2 cellular contexts compared by ENCODE assay signal in genomic region chr14:92926180-92926845, GRCh38.
TF ChIP-seq lines count a peak whose summit lies in the region.

No MANE protein-coding gene starts in this region.

TF ChIP-seq in SK-N-SH, 30 proteins besides CTCF, POLR2A, EP300 and RAD21 (continued from another document):
- no peak for TF ChIP-seq IRF3 (IDR thresholded peaks at IDR 0.05; ENCODE audit: low read depth, low read length)

TF ChIP-seq in SK-N-SH treated with all-trans-retinoic acid at 6 μM for 48 hours, 23 proteins besides CTCF, POLR2A, EP300 and RAD21 (continued from another document):
- TF ChIP-seq TSHZ2 (CRISPR knock-in tag; IDR thresholded peaks at IDR 0.05): no peak
- TF ChIP-seq CSDC2 (CRISPR knock-in tag; IDR thresholded peaks at IDR 0.05): no peak
- no peak for TF ChIP-seq POU6F1 (CRISPR knock-in tag; IDR thresholded peaks at IDR 0.05; ENCODE audit: borderline replicate concordance, low read depth)
- no peak for TF ChIP-seq TOX (CRISPR knock-in tag; IDR thresholded peaks at IDR 0.05; ENCODE audit: borderline replicate concordance)
- no peak for TF ChIP-seq ARNTL (CRISPR knock-in tag; IDR thresholded peaks at IDR 0.05; ENCODE audit: borderline replicate concordance, low read depth)
- no peak for TF ChIP-seq RARB (CRISPR knock-in tag; IDR thresholded peaks at IDR 0.05)
- no peak for TF ChIP-seq OSR1 (CRISPR knock-in tag; IDR thresholded peaks at IDR 0.05)
- TF ChIP-seq PATZ1 (CRISPR knock-in tag; IDR thresholded peaks at IDR 0.05; ENCODE audit: borderline replicate concordance): no peak
- no peak for TF ChIP-seq ZNF8 (CRISPR knock-in tag; IDR thresholded peaks at IDR 0.05)
- no peak for TF ChIP-seq ZFP30 (CRISPR knock-in tag; IDR thresholded peaks at IDR 0.05)
- no peak for TF ChIP-seq ZFP3 (CRISPR knock-in tag; IDR thresholded peaks at IDR 0.05)
TF ChIP-seq in SK-N-SH treated with all-trans-retinoic acid at 6 μM for 48 hours: peak in this region for 0.
